15 cellular contexts compared by ENCODE assay signal in the genomic region with DNA sequence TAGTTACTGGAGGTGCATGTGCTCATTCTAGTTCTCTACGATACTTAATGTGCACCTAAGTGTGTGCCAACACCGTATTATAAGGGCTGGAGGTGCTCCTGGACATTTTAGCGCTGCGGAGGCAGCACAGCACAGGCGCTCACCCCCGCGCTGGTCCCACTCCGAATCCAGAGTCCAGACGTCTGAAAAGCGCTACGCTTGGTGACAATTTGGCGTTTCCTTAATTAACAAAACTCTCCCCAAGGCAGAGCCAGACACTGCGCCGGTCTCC. TPM values are rescaled to one million over a fixed set of nuclear protein-coding genes. Genes with fewer than 3 reads are reported as not detected.
DNase-seq lines count a peak whose midpoint lies in the region; ATAC-seq and TF ChIP-seq lines count a peak whose summit lies in the region.
"Had no signal": no experiment of that assay in that cellular context is flagged by ENCODE, and none has a peak within 500 bp of the region (broad histone marks: within the 10 kb centered on the region; RNA-seq: fewer than 3 reads in every experiment).

No MANE protein-coding gene starts in this region.

- POLR2A ChIA-PET in naive thymus-derived CD4-positive, alpha-beta T cell (lab: Charles Lee), result no interaction called here

- no peak for DNase-seq in cardiac fibroblast (ENCODE audit: low read depth in 2 of 2)
- no peak for DNase-seq in naive thymus-derived CD4-positive, alpha-beta T cell
- DNase-seq in H4 (ENCODE audit: low spot score), result no peak
- DNase-seq in NCI-H69 (lab: John Stamatoyannopoulos, UW), result no peak
- DNase-seq: naive B cell; NCI-H2107; NK-92 treated with Interleukin-12 subunit alpha and Interleukin-12 subunit beta, amount 100 ng/mL, for 24 hours; stimulated activated CD4-positive, alpha-beta T cell treated with anti-CD3 and anti-CD28 coated beads, Interleukin-4, amount 100 ng/mL, for 24 hours had no signal

- CTCF ChIA-PET in naive thymus-derived CD4-positive, alpha-beta T cell (lab: Charles Lee), result no interaction called here

- H3K9me3 Mint-ChIP-seq in naive thymus-derived CD4-positive, alpha-beta T cell, result peaks cover 0 to 7% (median 0%) of the 10 kb centered on the region in 11 donors

- ATAC-seq in naive thymus-derived CD4-positive, alpha-beta T cell, result no peak
- ATAC-seq in GM21737 (IDR thresholded peaks at IDR 0.05; ENCODE audit: unreplicated experiment) (no peak), HG03095 (IDR thresholded peaks at IDR 0.05; ENCODE audit: unreplicated experiment) (no peak)
- ATAC-seq: stimulated activated memory B cell treated with anti-CD40 and anti-IgM and Interleukin-4, amounts not matched to agents 10 μg/mL and 1 μg/mL and 100 μg/mL, for 72 hours had no signal

- peak overlapping the region; percentile 31; the same call in 1 of the 2 replicates for H3K9ac ChIP-seq in ES-I3 (ENCODE audit: low read depth, low read length)

- no peaks in the 10 kb centered on the region for H3K4me1 ChIP-seq in ACC112 (ENCODE audit: control insufficient read depth, insufficient read depth, low read length, unreplicated experiment)
- peaks cover 5% of the 10 kb centered on the region for H3K4me1 ChIP-seq in ES-I3 (ENCODE audit: insufficient read depth, low read length)
- H3K4me1 ChIP-seq in naive thymus-derived CD4-positive, alpha-beta T cell (ENCODE audit: control insufficient read depth in 2 of 2, insufficient read depth in 2 of 2, low read length in 2 of 2), result no peaks in the 10 kb centered on the region
- H3K4me1 ChIP-seq: SJSA1 had no signal

- peaks cover 98% of the 10 kb centered on the region for H3K27me3 ChIP-seq in ACC112 (ENCODE audit: insufficient read depth, low read length)
- peaks cover 0 to 10% of the 10 kb centered on the region in 2 donors for H3K27me3 ChIP-seq in naive thymus-derived CD4-positive, alpha-beta T cell (ENCODE audit: control insufficient read depth in 2 of 2, insufficient read depth in 2 of 2, low read length in 2 of 2)

- H3K4me3 Mint-ChIP-seq in naive thymus-derived CD4-positive, alpha-beta T cell, result peak overlapping the region in 8 of 10 donors; percentile 12 to 59 (median 32)
- H3K4me3 Mint-ChIP-seq: stimulated activated memory B cell treated with anti-CD40 and anti-IgM and Interleukin-4, amounts not matched to agents 10 μg/mL and 1 μg/mL and 100 μg/mL, for 72 hours had no signal

- peak overlapping the region in 1 of 9 donors; percentile 68 for H3K27ac Mint-ChIP-seq in naive thymus-derived CD4-positive, alpha-beta T cell
- H3K27ac Mint-ChIP-seq: H9; stimulated activated memory B cell treated with anti-CD40 and anti-IgM and Interleukin-4, amounts not matched to agents 10 μg/mL and 1 μg/mL and 100 μg/mL, for 72 hours had no signal

- H3K27ac ChIP-seq in ACC112 (ENCODE audit: low read depth, low read length), result no peak overlapping the region
- no peak overlapping the region for H3K27ac ChIP-seq in naive thymus-derived CD4-positive, alpha-beta T cell (ENCODE audit: low read depth, low read length)
- H3K27ac ChIP-seq: SJSA1 had no signal

- TF ChIP-seq CTCF in cardiac fibroblast (IDR thresholded peaks at IDR 0.05; ENCODE audit: low read depth, low read length), result no peak

- H2AFZ ChIP-seq in ACC112 (ENCODE audit: low read length, unreplicated experiment), result no peak overlapping the region

- H3K4me3 ChIP-seq in ACC112 (ENCODE audit: low read depth, low read length) (peak overlapping the region; percentile 71), cardiac fibroblast (replicated peaks in 1 of 2; ENCODE audit: low read depth in 2 of 2, low read length in 2 of 2) (peak overlapping the region; percentile 62 to 69)
- H3K4me3 ChIP-seq in naive thymus-derived CD4-positive, alpha-beta T cell (ENCODE audit: low read length), result no peak overlapping the region
- H3K4me3 ChIP-seq: SJSA1 had no signal

- H3K27me3 Mint-ChIP-seq in naive thymus-derived CD4-positive, alpha-beta T cell, result peaks cover 65 to 89% (median 79%) of the 10 kb centered on the region in 5 donors

- intact Hi-C loops in naive thymus-derived CD4-positive, alpha-beta T cell (cut with micrococcal nuclease), result loop anchor here in 1 of 2 donors (5.0 to 10.0 kb wide), 3 partner anchors 109 to 632 kb away; no protein-coding TSS in a partner anchor

- no peaks in the 10 kb centered on the region for H3K79me2 ChIP-seq in ACC112 (ENCODE audit: control insufficient read depth, insufficient read depth, low read length, unreplicated experiment)

- H3K36me3 ChIP-seq in ACC112 (ENCODE audit: insufficient read depth, low read length), result no peaks in the 10 kb centered on the region
- H3K36me3 ChIP-seq in ES-I3 (ENCODE audit: insufficient read depth, low read length), result no peaks in the 10 kb centered on the region
- H3K36me3 ChIP-seq in naive thymus-derived CD4-positive, alpha-beta T cell (ENCODE audit: control insufficient read depth in 2 of 3, insufficient read depth in 3 of 3, low read length in 3 of 3), result no peaks in the 10 kb centered on the region
- H3K36me3 ChIP-seq: SJSA1 had no signal

- H3K9me3 ChIP-seq in ES-I3 (ENCODE audit: control insufficient read depth, insufficient read depth, low read length), result no peaks in the 10 kb centered on the region; the same call in 1 of the 2 replicates
- H3K9me3 ChIP-seq in naive thymus-derived CD4-positive, alpha-beta T cell (ENCODE audit: control insufficient read depth in 2 of 3, low read length in 3 of 3), result no peaks in the 10 kb centered on the region
- H3K9me3 ChIP-seq: SJSA1 had no signal

- peaks cover 20 to 44% (median 39%) of the 10 kb centered on the region in 7 donors for H3K4me1 Mint-ChIP-seq in naive thymus-derived CD4-positive, alpha-beta T cell

- H3K36me3 Mint-ChIP-seq in naive thymus-derived CD4-positive, alpha-beta T cell, result peaks cover 0 to 5% (median 0%) of the 10 kb centered on the region in 5 donors
- H3K36me3 Mint-ChIP-seq: stimulated activated memory B cell treated with anti-CD40 and anti-IgM and Interleukin-4, amounts not matched to agents 10 μg/mL and 1 μg/mL and 100 μg/mL, for 72 hours had no signal

RNA-seq across cellular contexts. Expression of a gene that starts 1.3 kb away (rescaled TPM):
- total RNA-seq in naive thymus-derived CD4-positive, alpha-beta T cell, result not detected
- not detected for polyA plus RNA-seq in naive thymus-derived CD4-positive, alpha-beta T cell
- total RNA-seq in H4 (2014; rRNA removed; shearing (Covaris generic)), result not detected in 2 replicates
- total RNA-seq: SJSA1 had no signal
